ENCODE assay signal across 1 cellular context in genomic region chr3:197440717-197441303, GRCh38.
A peak's percentile ranks its signal among the peaks of the same experiment; 100 is the strongest.
TF ChIP-seq lines count a peak whose summit lies in the region.

No MANE protein-coding gene starts in this region.

TF ChIP-seq in K562, 482 proteins besides CTCF, POLR2A, EP300 and RAD21 (continued from another document):
- TF ChIP-seq HMBOX1 (IDR thresholded peaks at IDR 0.05), result no peak
- no peak for TF ChIP-seq CHD2 (IDR thresholded peaks at IDR 0.05; ENCODE audit: low read depth, low read length)
- TF ChIP-seq AFF4 (CRISPR knock-in tag; IDR thresholded peaks at IDR 0.05), result no peak
- TF ChIP-seq PML (IDR thresholded peaks at IDR 0.05; ENCODE audit: low read length), result no peak
- TF ChIP-seq ATF7 (IDR thresholded peaks at IDR 0.05), result peak; percentile 67
- no peak for TF ChIP-seq ZNF609 (CRISPR knock-in tag; IDR thresholded peaks at IDR 0.05; ENCODE audit: borderline replicate concordance)
- no peak for TF ChIP-seq ARID2 (IDR thresholded peaks at IDR 0.05)
- no peak for TF ChIP-seq KDM2B (CRISPR knock-in tag; IDR thresholded peaks at IDR 0.05)
- no peak for TF ChIP-seq BRD9 (IDR thresholded peaks at IDR 0.05; ENCODE audit: low read depth, partially characterized antibody)
- no peak for TF ChIP-seq ZNF232 (CRISPR knock-in tag; IDR thresholded peaks at IDR 0.05)
- no peak for TF ChIP-seq STAT6 (CRISPR knock-in tag; IDR thresholded peaks at IDR 0.05)
- no peak for TF ChIP-seq FOS (IDR thresholded peaks at IDR 0.05; ENCODE audit: extremely low read depth, insufficient read length)
- TF ChIP-seq TAL1 (IDR thresholded peaks at IDR 0.05), result peak; percentile 74
- TF ChIP-seq NR0B1 (IDR thresholded peaks at IDR 0.05; ENCODE audit: partially characterized antibody), result no peak
- TF ChIP-seq TRIM28 (IDR thresholded peaks at IDR 0.05), result no peak
- TF ChIP-seq ZNF696 (CRISPR knock-in tag; conservative IDR thresholded peaks at IDR 0.05), result no peak
- TF ChIP-seq ZNF561 (CRISPR knock-in tag; conservative IDR thresholded peaks at IDR 0.05), result no peak
- no peak for TF ChIP-seq E2F8 (IDR thresholded peaks at IDR 0.05; ENCODE audit: low read depth, partially characterized antibody)
- TF ChIP-seq ZSCAN29 (IDR thresholded peaks at IDR 0.05), result no peak
- TF ChIP-seq ZNF668 (CRISPR knock-in tag; IDR thresholded peaks at IDR 0.05), result no peak
- TF ChIP-seq ZFPM2 (CRISPR knock-in tag; IDR thresholded peaks at IDR 0.05), result no peak
- no peak for TF ChIP-seq NCOA1 (IDR thresholded peaks at IDR 0.05; ENCODE audit: low read depth)
